Comparison of ENCODE assay signal across 8 cellular contexts in the genomic region with DNA sequence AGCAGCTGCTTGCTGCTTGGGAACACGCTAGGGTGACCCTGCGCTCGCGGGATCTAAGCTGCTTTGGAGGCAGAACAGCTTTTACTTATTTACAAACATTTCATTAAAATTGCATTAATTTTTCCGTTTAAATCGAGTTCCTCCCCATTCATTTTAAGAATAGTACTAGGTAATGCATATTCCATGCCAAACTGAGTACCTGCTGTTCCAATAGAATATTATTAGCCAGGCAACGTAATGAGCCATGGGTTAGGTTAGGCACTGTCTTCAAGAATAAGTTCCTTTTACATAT. TPM values are rescaled to one million over a fixed set of nuclear protein-coding genes. Genes with fewer than 3 reads are reported as not detected.
DNase-seq lines count a peak whose midpoint lies in the region; ATAC-seq and TF ChIP-seq lines count a peak whose summit lies in the region.

No MANE protein-coding gene starts in this region.

- no peaks in the 10 kb centered on the region for H3K79me2 ChIP-seq in parathyroid adenoma

- TF ChIP-seq CTCF in GM12875 (IDR thresholded peaks at IDR 0.05; ENCODE audit: borderline replicate concordance, insufficient read depth, low read depth, low read length) (no peak), parathyroid adenoma (IDR thresholded peaks at IDR 0.05) (no peak), foreskin keratinocyte (conservative IDR thresholded peaks at IDR 0.05) (no peak)

- no peak overlapping the region for H3K27ac ChIP-seq in parathyroid adenoma
- H3K27ac ChIP-seq in foreskin keratinocyte = no peak overlapping the region

- H3K4me1 ChIP-seq in endocrine pancreas (ENCODE audit: control insufficient read depth, insufficient read depth, low read length) (no peaks in the 10 kb centered on the region), parathyroid adenoma (no peaks in the 10 kb centered on the region), foreskin keratinocyte (no peaks in the 10 kb centered on the region)

- ATAC-seq in HG03432 (IDR thresholded peaks at IDR 0.05; ENCODE audit: unreplicated experiment) (no peak), foreskin keratinocyte (no peak), HG02885 (IDR thresholded peaks at IDR 0.05; ENCODE audit: poor library complexity, unreplicated experiment) (no peak)

- peak; percentile 19 for DNase-seq in NCI-H1694 treated with DMSO at 0.1 percent for 48 hours (lab: John Stamatoyannopoulos, UW)
- no peak for DNase-seq in foreskin keratinocyte
- no peak for DNase-seq in medulla oblongata (ENCODE audit: extremely low spot score)

- H3K27me3 ChIP-seq in endocrine pancreas (ENCODE audit: control insufficient read depth, insufficient read depth, low read length) (no peaks in the 10 kb centered on the region), parathyroid adenoma (ENCODE audit: control insufficient read depth, insufficient read depth, low read length) (no peaks in the 10 kb centered on the region), foreskin keratinocyte (peaks cover 8% of the 10 kb centered on the region)

- H3K9ac ChIP-seq in endocrine pancreas (ENCODE audit: control insufficient read depth, insufficient read depth, low read length) = peak overlapping the region; percentile 54
- H3K9ac ChIP-seq in parathyroid adenoma = no peak overlapping the region

- peak overlapping the region; percentile 98 for H2AFZ ChIP-seq in parathyroid adenoma

- H3K9me3 ChIP-seq in endocrine pancreas (ENCODE audit: control insufficient read depth, low read length) = no peaks in the 10 kb centered on the region
- no peaks in the 10 kb centered on the region for H3K9me3 ChIP-seq in parathyroid adenoma (ENCODE audit: control insufficient read depth, low read length)

- H3K4me2 ChIP-seq in parathyroid adenoma (ENCODE audit: low read length) = peak overlapping the region; percentile 82

- no peaks in the 10 kb centered on the region for H3K36me3 ChIP-seq in endocrine pancreas (ENCODE audit: control insufficient read depth, insufficient read depth, low read length)
- H3K36me3 ChIP-seq in parathyroid adenoma (ENCODE audit: control insufficient read depth, insufficient read depth, low read length) = no peaks in the 10 kb centered on the region

- peak overlapping the region; percentile 97 for H3K4me3 ChIP-seq in GM12875 (ENCODE audit: low read depth, low read length)
- peak overlapping the region; percentile 89 for H3K4me3 ChIP-seq in endocrine pancreas (ENCODE audit: control insufficient read depth, insufficient read depth, low read length)
- peak overlapping the region; percentile 69 for H3K4me3 ChIP-seq in parathyroid adenoma (ENCODE audit: low read depth, low read length)

RNA-seq across cellular contexts. Expression of a gene that starts 0.9 kb away (rescaled TPM):
- total RNA-seq in foreskin keratinocyte = 1.8 and 2.2 TPM in 2 replicates
- 0.79 and 0.84 TPM in 2 replicates for polyA plus RNA-seq in foreskin keratinocyte
